ENCODE assay signal across 15 cellular contexts in the genomic region with DNA sequence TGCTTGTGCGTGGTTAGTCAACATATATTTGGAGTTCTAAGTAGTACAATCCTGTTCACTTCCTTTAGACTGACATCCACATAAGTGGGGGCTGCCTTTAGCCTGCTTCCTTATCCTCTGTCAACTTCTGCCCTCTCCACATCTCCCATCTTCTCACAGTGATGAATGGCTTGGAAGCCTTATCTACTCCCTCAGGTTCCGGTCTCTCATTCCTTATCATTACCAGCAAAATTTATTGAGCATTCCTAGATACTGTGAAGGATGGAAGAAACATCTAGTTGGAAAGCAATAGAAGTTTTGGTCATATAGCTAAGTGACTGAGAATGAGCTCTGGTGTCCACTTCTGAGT. TPM values are rescaled to one million over a fixed set of nuclear protein-coding genes. Genes with fewer than 3 reads are reported as not detected.
A peak's percentile ranks its signal among the peaks of the same experiment; 100 is the strongest.
DNase-seq lines count a peak whose midpoint lies in the region; ATAC-seq and TF ChIP-seq lines count a peak whose summit lies in the region.
"Had no signal": no experiment of that assay in that cellular context is flagged by ENCODE, and none has a peak within 500 bp of the region (broad histone marks: within the 10 kb centered on the region; RNA-seq: fewer than 3 reads in every experiment).

No MANE protein-coding gene starts in this region.

- TF ChIP-seq CTCF in cardiac muscle cell (IDR thresholded peaks at IDR 0.05; ENCODE audit: low read depth, low read length) (no peak), mesothelial cell of epicardium (IDR thresholded peaks at IDR 0.05; ENCODE audit: unreplicated experiment) (no peak), vagina (IDR thresholded peaks at IDR 0.05) (no peak)

- H3K36me3 ChIP-seq in cardiac muscle cell, result no peaks in the 10 kb centered on the region
- H3K36me3 ChIP-seq in vagina, result no peaks in the 10 kb centered on the region
- H3K36me3 ChIP-seq: BLaER1 had no signal

- H3K36me3 Mint-ChIP-seq in activated naive CD8-positive, alpha-beta T cell treated with anti-CD3 and anti-CD28 coated beads for 36 hours, result peaks cover 16% of the 10 kb centered on the region
- H3K36me3 Mint-ChIP-seq in mesothelial cell of epicardium, result peaks cover 2% of the 10 kb centered on the region

- TF ChIP-seq POLR2A in vagina (IDR thresholded peaks at IDR 0.05), result no peak

- DNase-seq in cardiac muscle cell (ENCODE audit: low read depth in 1 of 2, low spot score in 1 of 2) (no peak), cardiac septum (ENCODE audit: low spot score) (no peak), mesothelial cell of epicardium (ENCODE audit: low spot score in 2 of 2, unreplicated experiment in 2 of 2) (no peak), vagina (ENCODE audit: extremely low spot score in 2 of 2) (no peak), glomerular visceral epithelial cell (ENCODE audit: extremely low spot score) (no peak), GF-D8 (lab: John Stamatoyannopoulos, UW) (no peak)
- no peak for DNase-seq in activated naive CD8-positive, alpha-beta T cell treated with anti-CD3 and anti-CD28 coated beads for 36 hours
- DNase-seq: NCI-H1092 treated with DMSO at 0.1 percent for 48 hours, NCI-H524 treated with DMSO at 0.1 percent for 48 hours had no signal

- H3K27ac ChIP-seq in cardiac muscle cell (peak overlapping the region; percentile 34), vagina (peak overlapping the region; percentile 79)
- H3K27ac ChIP-seq: BLaER1, VCaP had no signal

- H3K9me3 Mint-ChIP-seq in activated naive CD8-positive, alpha-beta T cell treated with anti-CD3 and anti-CD28 coated beads for 36 hours, result peaks cover 3% of the 10 kb centered on the region
- H3K9me3 Mint-ChIP-seq in mesothelial cell of epicardium, result peaks cover 18% of the 10 kb centered on the region
- H3K9me3 Mint-ChIP-seq: activated T-helper 2 cell treated with anti-CD3 and anti-CD28 coated beads, Interferon-gamma antibody, Interleukin-2, Interleukin-4, amounts not matched to agents 10 μg/mL and 5 μg/mL and 100 μg/mL, durations not matched to agents 14 hours and 24 hours and 36 hours had no signal

- H3K27ac Mint-ChIP-seq in activated naive CD8-positive, alpha-beta T cell treated with anti-CD3 and anti-CD28 coated beads for 36 hours, result peak overlapping the region; percentile 74
- H3K27ac Mint-ChIP-seq in mesothelial cell of epicardium, result peak overlapping the region; percentile 51
- H3K27ac Mint-ChIP-seq: activated T-helper 2 cell treated with anti-CD3 and anti-CD28 coated beads, Interferon-gamma antibody, Interleukin-2, Interleukin-4, amounts not matched to agents 10 μg/mL and 5 μg/mL and 100 μg/mL, durations not matched to agents 14 hours and 24 hours and 36 hours had no signal

- H3K4me1 Mint-ChIP-seq in activated naive CD8-positive, alpha-beta T cell treated with anti-CD3 and anti-CD28 coated beads for 36 hours, result peaks cover 65% of the 10 kb centered on the region
- peaks cover 30% of the 10 kb centered on the region for H3K4me1 Mint-ChIP-seq in mesothelial cell of epicardium

- no peaks in the 10 kb centered on the region for H3K27me3 Mint-ChIP-seq in activated naive CD8-positive, alpha-beta T cell treated with anti-CD3 and anti-CD28 coated beads for 36 hours
- no peaks in the 10 kb centered on the region for H3K27me3 Mint-ChIP-seq in mesothelial cell of epicardium (ENCODE audit: low read depth)

- H3K27me3 ChIP-seq in cardiac muscle cell, result no peaks in the 10 kb centered on the region
- no peaks in the 10 kb centered on the region for H3K27me3 ChIP-seq in vagina
- H3K27me3 ChIP-seq: BLaER1 had no signal

- H3K4me1 ChIP-seq in cardiac muscle cell (ENCODE audit: low read depth), result peaks cover 21% of the 10 kb centered on the region
- H3K4me1 ChIP-seq in vagina, result peaks cover 37% of the 10 kb centered on the region

- no peak overlapping the region for H3K4me3 ChIP-seq in cardiac muscle cell
- H3K4me3 ChIP-seq in vagina, result no peak overlapping the region
- H3K4me3 ChIP-seq: BLaER1 had no signal

- H3K4me3 Mint-ChIP-seq in activated naive CD8-positive, alpha-beta T cell treated with anti-CD3 and anti-CD28 coated beads for 36 hours, result no peak overlapping the region
- no peak overlapping the region for H3K4me3 Mint-ChIP-seq in mesothelial cell of epicardium
- H3K4me3 Mint-ChIP-seq: neural crest cell had no signal

- ATAC-seq in HG03571 (IDR thresholded peaks at IDR 0.05; ENCODE audit: unreplicated experiment), result no peak
- ATAC-seq: HCT116 had no signal

- intact Hi-C loops in cardiac septum (cut with DNase I), result no loop called here
- intact Hi-C loops in vagina (cut with DNase I), result no loop called here

- H3K9me3 ChIP-seq in cardiac muscle cell (ENCODE audit: low read depth) (no peaks in the 10 kb centered on the region), vagina (no peaks in the 10 kb centered on the region)
- H3K9me3 ChIP-seq: BLaER1 had no signal

RNA-seq across cellular contexts. Expression of a gene that starts 25.2 kb away (rescaled TPM):
- total RNA-seq in cardiac muscle cell (11.0 and 11.2 TPM in 2 replicates), cardiac septum (3.8 TPM), mesothelial cell of epicardium (53.6 to 58.2 TPM (median 56.7 TPM) in 3 replicates), vagina (20.6 TPM)
- 12.5 and 13.6 TPM in 2 replicates for polyA plus RNA-seq in cardiac muscle cell
- total RNA-seq in activated naive CD8-positive, alpha-beta T cell treated with anti-CD3 and anti-CD28 coated beads for 36 hours, result 10 to 100 TPM; 44.7 to 47.3 TPM
